ENCODE assay signal across 8 cellular contexts in genomic region chr11:125263268-125263790, GRCh38.
DNase-seq lines count a peak whose midpoint lies in the region; ATAC-seq and TF ChIP-seq lines count a peak whose summit lies in the region.

No MANE protein-coding gene starts in this region.

- peak overlapping the region in 1 of 2 donors; percentile 72 for H3K27ac ChIP-seq in ovary
- H3K27ac ChIP-seq in RWPE1, result no peak overlapping the region

- POLR2A ChIA-PET in RWPE1 (lab: Yijun Ruan, JAX; ENCODE audit: low non-redundant PET), result no interaction called here

- DNase-seq in DMS79 treated with DMSO at 0.1 percent for 48 hours (lab: John Stamatoyannopoulos, UW) (peak; percentile 64), T1000 (lab: John Stamatoyannopoulos, UW) (peak; percentile 70), cardiac septum (ENCODE audit: low spot score) (peak; percentile 83), ovary (peak; percentile 93 to 97 (median 95)), CD1c-positive myeloid dendritic cell (ENCODE audit: extremely low spot score) (no peak), RWPE1 (ENCODE audit: low spot score) (no peak)

- 2 to 5% (median 2%) methylated on average over 28 to 29 of the region's 29 CpGs for WGBS in ovary, 3 donors

- no peak for TF ChIP-seq POLR2A in ovary (IDR thresholded peaks at IDR 0.05)

- ATAC-seq in GM19023 (IDR thresholded peaks at IDR 0.05; ENCODE audit: unreplicated experiment) (no peak), GM21367 (IDR thresholded peaks at IDR 0.05; ENCODE audit: unreplicated experiment) (no peak)

- intact Hi-C loops in cardiac septum (cut with DNase I), result no loop called here
- intact Hi-C loops in ovary (cut with DNase I), result no loop called here

- no peaks in the 10 kb centered on the region for H3K9me3 ChIP-seq in ovary

- no peaks in the 10 kb centered on the region for H3K36me3 ChIP-seq in ovary

- no peak for TF ChIP-seq EP300 in ovary (IDR thresholded peaks at IDR 0.05)

- CTCF ChIA-PET in RWPE1 (lab: Yijun Ruan, JAX), result interaction anchor here (0.6 kb wide), 1 partner anchor 12 kb away, joined by 3 read pairs; no protein-coding TSS in a partner anchor

- no peaks in the 10 kb centered on the region for H3K27me3 ChIP-seq in ovary

- TF ChIP-seq CTCF in ovary (IDR thresholded peaks at IDR 0.05) (no peak), RWPE1 (conservative IDR thresholded peaks at IDR 0.05; ENCODE audit: low read depth) (no peak)

- H3K4me1 ChIP-seq in ovary (ENCODE audit: insufficient read depth), result peaks cover 46% of the 10 kb centered on the region

- no peak overlapping the region for H3K4me3 ChIP-seq in ovary

Comparison
In these comparisons a context has a peak if more than half of its experiments do, and no peak if none do; other contexts are left out.
1. DNase-seq: peak in DMS79 treated with DMSO at 0.1 percent for 48 hours (single experiment), T1000 (single experiment), cardiac septum (single experiment) and ovary (5 of 5); none in CD1c-positive myeloid dendritic cell (single experiment) and RWPE1 (single experiment).